1 cellular context compared by ENCODE assay signal in the genomic region with DNA sequence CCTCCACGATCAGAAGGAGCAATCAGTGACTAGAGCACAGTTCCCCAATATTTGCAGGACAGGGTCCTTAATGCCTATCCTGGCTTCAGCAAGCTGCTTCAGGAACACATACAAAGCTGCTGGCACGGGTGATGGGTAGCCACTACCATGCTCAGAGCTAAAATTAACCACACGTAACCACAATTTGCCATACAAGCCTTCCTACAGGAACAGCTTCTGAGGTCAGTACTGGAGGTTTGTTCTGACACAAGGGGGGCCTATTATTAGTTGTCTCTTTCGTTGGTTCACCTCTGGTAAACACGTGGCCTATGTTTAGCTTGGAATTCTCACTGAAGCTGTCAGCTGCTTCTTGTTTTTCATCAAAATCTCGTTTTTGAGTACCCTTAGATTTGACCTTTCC.
TF ChIP-seq lines count a peak whose summit lies in the region.

No MANE protein-coding gene starts in this region.

TF ChIP-seq in liver, 16 proteins besides CTCF, POLR2A, EP300 and RAD21 (continued from another document):
- TF ChIP-seq GABPA (IDR thresholded peaks at IDR 0.05 in 1 of 2, conservative IDR thresholded peaks at IDR 0.05 in 1 of 2), result no peak
